ENCODE assay signal across 10 cellular contexts in the genomic region with DNA sequence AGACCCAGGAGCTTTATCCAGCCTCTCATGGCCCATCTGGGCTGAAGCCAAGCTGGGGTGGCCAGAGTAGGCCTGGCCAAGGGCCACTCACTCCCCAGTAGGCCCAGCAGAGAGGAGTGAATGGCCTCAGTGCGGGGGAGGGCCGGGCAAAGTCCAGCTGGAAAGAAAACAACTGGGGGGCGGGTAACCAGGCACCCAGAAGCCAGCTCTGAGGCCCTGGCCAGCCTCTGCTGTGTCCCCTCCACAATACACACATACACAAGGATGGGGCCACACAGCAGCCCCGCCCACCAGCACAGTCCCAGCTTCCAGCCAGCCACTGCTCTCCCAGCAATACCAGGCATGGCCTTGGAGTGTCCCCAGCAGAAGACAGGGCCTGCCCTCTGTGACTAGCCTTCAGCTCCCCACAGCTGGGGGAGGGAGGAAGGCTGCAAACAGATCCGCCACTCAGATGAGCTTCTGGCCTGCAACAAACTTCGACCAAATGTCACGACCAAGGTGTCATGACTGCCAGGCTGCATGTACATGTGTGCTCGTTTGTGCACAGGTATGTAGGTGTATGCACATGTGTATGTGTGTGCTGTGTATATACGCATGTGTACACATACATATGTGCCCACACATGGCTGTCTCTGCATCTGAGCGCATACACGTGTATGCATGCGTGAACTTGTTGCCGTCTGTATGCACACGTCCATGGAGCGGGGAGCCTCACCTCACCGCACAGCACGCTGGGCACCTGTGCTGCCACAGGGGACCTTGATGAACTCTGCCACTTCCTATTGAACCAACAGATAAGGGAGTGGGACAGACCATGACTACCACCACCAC. TPM values are rescaled to one million over a fixed set of nuclear protein-coding genes. Genes with fewer than 3 reads are reported as not detected.
DNase-seq lines count a peak whose midpoint lies in the region; ATAC-seq and TF ChIP-seq lines count a peak whose summit lies in the region.
"Had no signal": no experiment of that assay in that cellular context is flagged by ENCODE, and none has a peak within 500 bp of the region (broad histone marks: within the 10 kb centered on the region; RNA-seq: fewer than 3 reads in every experiment).

No MANE protein-coding gene starts in this region.

- H3K4me3 Mint-ChIP-seq in CD4-positive, CD25-positive, alpha-beta regulatory T cell = peak overlapping the region in 3 of 4 donors; percentile 52 to 86 (median 63)

- peak in 31 of 56 donors; percentile 11 to 54 (median 29) for TF ChIP-seq CTCF in dorsolateral prefrontal cortex (IDR thresholded peaks at IDR 0.05 in 54 of 56, conservative IDR thresholded peaks at IDR 0.05 in 2 of 56; ENCODE audit: low read depth in 1 of 56, partially characterized antibody in 56 of 56)
- no peak for TF ChIP-seq CTCF in mucosa of descending colon (IDR thresholded peaks at IDR 0.05)
- TF ChIP-seq CTCF in GM13977 (IDR thresholded peaks at IDR 0.05; ENCODE audit: extremely low read depth, insufficient read depth, missing control alignments) = no peak

- peaks cover 29% of the 10 kb centered on the region for H3K4me1 ChIP-seq in CD4-positive, CD25-positive, alpha-beta regulatory T cell (ENCODE audit: control insufficient read depth, insufficient read depth, low read length, poor library complexity, severe bottlenecking)
- peaks cover 42% of the 10 kb centered on the region for H3K4me1 ChIP-seq in mucosa of descending colon (ENCODE audit: low read depth)

- no peaks in the 10 kb centered on the region for H3K27me3 ChIP-seq in CD4-positive, CD25-positive, alpha-beta regulatory T cell (ENCODE audit: control insufficient read depth, insufficient read depth, low read length)
- H3K27me3 ChIP-seq in dorsolateral prefrontal cortex = no peaks in the 10 kb centered on the region

- H3K36me3 Mint-ChIP-seq in CD4-positive, CD25-positive, alpha-beta regulatory T cell = peaks cover 3% of the 10 kb centered on the region

- DNase-seq in CD4-positive, CD25-positive, alpha-beta regulatory T cell = no peak
- peak; percentile 29 to 97 (median 91) for DNase-seq in dorsolateral prefrontal cortex
- DNase-seq in mucosa of descending colon = peak; percentile 68 to 80 (median 77)
- DNase-seq in effector CD8-positive, alpha-beta T cell (lab: John Stamatoyannopoulos, UW) = no peak
- no peak for DNase-seq in GM13977 (ENCODE audit: low spot score)
- no peak for DNase-seq in GM19238 (ENCODE audit: insufficient read length, low spot score)

- H3K27ac ChIP-seq in CD4-positive, CD25-positive, alpha-beta regulatory T cell (ENCODE audit: insufficient read depth, low read length, poor library complexity, severe bottlenecking) = peak overlapping the region; percentile 33
- H3K27ac ChIP-seq in KOPT-K1 (ENCODE audit: low read depth, low read length, poor library complexity, severe bottlenecking) (peak overlapping the region; percentile 22), dorsolateral prefrontal cortex (peak overlapping the region; percentile 16 to 98 (median 90))

- intact Hi-C loops in dorsolateral prefrontal cortex (cut with DNase I) = loop anchor here (2.0 to 10.0 kb wide), 2 partner anchors 17 to 189 kb away; partner anchors contain the start of gene ABAT (in 1 of the 2)
- intact Hi-C loops in mucosa of descending colon (cut with DNase I, micrococcal nuclease) = no loop called here

- ATAC-seq in CD4-positive, CD25-positive, alpha-beta regulatory T cell (ENCODE audit: low read depth in 2 of 2) = no peak
- ATAC-seq in mucosa of descending colon (peak; percentile 50), GM18520 (IDR thresholded peaks at IDR 0.05; ENCODE audit: unreplicated experiment) (no peak)

- H3K4me1 Mint-ChIP-seq in CD4-positive, CD25-positive, alpha-beta regulatory T cell = peaks cover 0 to 54% (median 37%) of the 10 kb centered on the region in 4 donors

- no peaks in the 10 kb centered on the region for H3K27me3 Mint-ChIP-seq in CD4-positive, CD25-positive, alpha-beta regulatory T cell

- no peaks in the 10 kb centered on the region for H3K9me3 Mint-ChIP-seq in CD4-positive, CD25-positive, alpha-beta regulatory T cell

- H3K36me3 ChIP-seq in CD4-positive, CD25-positive, alpha-beta regulatory T cell (ENCODE audit: control insufficient read depth, insufficient read depth, low read length) = peaks cover 13% of the 10 kb centered on the region
- H3K36me3 ChIP-seq in KOPT-K1 (ENCODE audit: insufficient read depth, low read length) (peaks cover 71% of the 10 kb centered on the region), mucosa of descending colon (ENCODE audit: low read depth) (no peaks in the 10 kb centered on the region)

- peak overlapping the region; percentile 52 to 93 (median 79) for H3K27ac Mint-ChIP-seq in CD4-positive, CD25-positive, alpha-beta regulatory T cell

- H3K4me3 ChIP-seq in CD4-positive, CD25-positive, alpha-beta regulatory T cell (ENCODE audit: low read depth, low read length) = no peak overlapping the region
- H3K4me3 ChIP-seq in dorsolateral prefrontal cortex = peak overlapping the region in 20 of 59 donors; percentile 0 to 49 (median 14)
- no peak overlapping the region for H3K4me3 ChIP-seq in mucosa of descending colon

- H3K9me3 ChIP-seq in CD4-positive, CD25-positive, alpha-beta regulatory T cell (ENCODE audit: control insufficient read depth in 2 of 2, low read length in 2 of 2) = no peaks in the 10 kb centered on the region
- H3K9me3 ChIP-seq in KOPT-K1 (ENCODE audit: insufficient read depth, low read length, poor library complexity, severe bottlenecking) (no peaks in the 10 kb centered on the region), mucosa of descending colon (no peaks in the 10 kb centered on the region)

- in situ Hi-C loops in GM13977 (cut with MboI; ENCODE audit: low pct_unique_long_range_greater_than_20kb, low sequenced_read_pairs, unreplicated experiment) = no loop called here

RNA-seq across cellular contexts. Expression of gene CARHSP1, which starts 5.0 kb away (rescaled TPM):
- 55.3 TPM for total RNA-seq in CD4-positive, CD25-positive, alpha-beta regulatory T cell
- polyA plus RNA-seq in CD4-positive, CD25-positive, alpha-beta regulatory T cell = 10 to 100 TPM; 72.4 to 94.8 (median 76.9) TPM
- total RNA-seq in dorsolateral prefrontal cortex = 10 to 100 TPM; 19.2 to 95.1 (median 46.3) TPM
- 10 to 100 TPM; 42.7 to 69.4 (median 56.8) TPM for total RNA-seq in mucosa of descending colon

RNA-seq across cellular contexts. Expression of gene LITAFD, which starts 18.3 kb away (rescaled TPM):
- not detected for total RNA-seq in CD4-positive, CD25-positive, alpha-beta regulatory T cell
- not detected for polyA plus RNA-seq in CD4-positive, CD25-positive, alpha-beta regulatory T cell
- 1 to 10 TPM in 1 of 120 experiments, under 1 TPM in 5, not detected in 114; 0.43 to 1.6 (median 0.72) TPM for total RNA-seq in dorsolateral prefrontal cortex
- not detected for total RNA-seq in mucosa of descending colon
- total RNA-seq: subcutaneous adipose tissue; T-helper 2 cell treated with Interferon-gamma antibody and Interleukin-4, amounts not matched to agents 100 ng/mL and 5 ng/mL, for 36 hours had no signal

Comparison
In these comparisons a context has a peak if more than half of its experiments do, and no peak if none do; other contexts are left out.
1. DNase-seq: peak in dorsolateral prefrontal cortex (10 of 10) and mucosa of descending colon (3 of 3); none in CD4-positive, CD25-positive, alpha-beta regulatory T cell (0 of 3), effector CD8-positive, alpha-beta T cell (single experiment), GM13977 (single experiment) and GM19238 (single experiment).
2. H3K27ac ChIP-seq: peak in every context shown above with its lines; median percentile 90 in dorsolateral prefrontal cortex; 33 in CD4-positive, CD25-positive, alpha-beta regulatory T cell; 22 in KOPT-K1.
3. CTCF ChIP-seq: peak in dorsolateral prefrontal cortex (31 of 56); none in mucosa of descending colon (single experiment) and GM13977 (single experiment).
4. intact Hi-C loops: an anchor here in dorsolateral prefrontal cortex (2.0 to 10.0 kb wide); none called in mucosa of descending colon.